ENCODE assay signal across 17 cellular contexts in the genomic region with DNA sequence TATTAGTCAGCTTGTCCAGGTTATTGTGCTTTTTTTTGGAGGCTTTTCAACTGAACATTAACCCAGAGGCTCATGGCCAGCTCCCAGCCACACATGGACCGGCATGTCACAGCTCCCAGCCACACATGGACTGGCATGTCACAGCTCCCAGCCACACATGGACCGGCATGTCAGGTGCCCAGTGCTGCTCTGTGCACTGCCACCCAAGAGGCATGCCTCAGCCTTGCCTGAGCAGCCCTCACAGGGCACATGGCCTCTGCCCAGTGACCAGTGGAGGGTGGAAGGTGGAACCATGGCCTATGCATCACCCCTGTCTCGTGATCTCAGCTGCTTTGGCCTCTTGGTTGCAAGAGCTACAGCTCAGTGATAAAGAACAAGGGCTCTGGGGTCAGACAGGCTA.
"Had no signal": no experiment of that assay in that cellular context is flagged by ENCODE, and none has a peak within 500 bp of the region (broad histone marks: within the 10 kb centered on the region; RNA-seq: fewer than 3 reads in every experiment).

No MANE protein-coding gene starts in this region.

- H3K9me3 ChIP-seq: SJSA1, testis had no signal

- H3K4me3 ChIP-seq: SJSA1, skin epidermis, testis, upper lobe of left lung had no signal

- ATAC-seq: effector memory CD8-positive, alpha-beta T cell; left ventricle myocardium superior; naive thymus-derived CD4-positive, alpha-beta T cell had no signal

- DNase-seq: activated CD4-positive, alpha-beta T cell treated with anti-CD3 and anti-CD28 coated beads for 1 hour; activated naive CD4-positive, alpha-beta T cell; activated naive CD8-positive, alpha-beta T cell treated with anti-CD3 and anti-CD28 coated beads for 36 hours; amniotic stem cell; effector memory CD8-positive, alpha-beta T cell; foreskin melanocyte; glutamatergic neuron; hippocampal formation; left ventricle myocardium superior; naive thymus-derived CD4-positive, alpha-beta T cell; stimulated activated CD4-positive, alpha-beta T cell treated with anti-CD3 and anti-CD28 coated beads, Interleukin-15, amount 100 ng/mL, for 24 hours; stimulated activated CD4-positive, alpha-beta T cell treated with anti-CD3 and anti-CD28 coated beads, Interleukin-2, amount 100 ng/mL, for 48 hours; testis; upper lobe of left lung had no signal

- H3K27me3 ChIP-seq: SJSA1, testis, upper lobe of left lung had no signal

- H3K36me3 ChIP-seq: SJSA1, upper lobe of left lung had no signal

- H3K4me1 ChIP-seq: SJSA1, testis, upper lobe of left lung had no signal

- H3K27ac ChIP-seq: epithelial cell of prostate, SJSA1, skin epidermis, testis, upper lobe of left lung had no signal
